Comparison of ENCODE assay signal across 1 cellular context in genomic region chr19:10603873-10604459, GRCh38.
A peak's percentile ranks its signal among the peaks of the same experiment; 100 is the strongest.
TF ChIP-seq lines count a peak whose summit lies in the region.

No MANE protein-coding gene starts in this region.

TF ChIP-seq in K562, 482 proteins besides CTCF, POLR2A, EP300 and RAD21:
- TF ChIP-seq ZNF696 (CRISPR knock-in tag; conservative IDR thresholded peaks at IDR 0.05) (no peak), ZNF347 (CRISPR knock-in tag; IDR thresholded peaks at IDR 0.05; ENCODE audit: low read depth) (no peak), SPI1 (IDR thresholded peaks at IDR 0.05; ENCODE audit: borderline replicate concordance, low read depth, low read length) (peak; percentile 41; the same call in 1 of the 2 replicates)
TF ChIP-seq in K562: peak in this region for 1.
